24 cellular contexts compared by ENCODE assay signal in genomic region chr20:41261790-41262717, GRCh38. TPM values are rescaled to one million over a fixed set of nuclear protein-coding genes. Genes with fewer than 3 reads are reported as not detected.
DNase-seq lines count a peak whose midpoint lies in the region; ATAC-seq, FAIRE-seq and TF ChIP-seq lines count a peak whose summit lies in the region.
"Had no signal": no experiment of that assay in that cellular context is flagged by ENCODE, and none has a peak within 500 bp of the region (broad histone marks: within the 10 kb centered on the region; RNA-seq: fewer than 3 reads in every experiment).

No MANE protein-coding gene starts in this region.

- H3K36me3 ChIP-seq in RWPE2 (ENCODE audit: low read depth) (peaks cover 10% of the 10 kb centered on the region), H1 (ENCODE audit: control insufficient read depth in 2 of 4, insufficient read depth in 4 of 4, low read length in 3 of 4) (no peaks in the 10 kb centered on the region)

- H3K79me1 ChIP-seq in H1 (ENCODE audit: low read depth, low read length), result no peaks in the 10 kb centered on the region

- no peak overlapping the region for H3K14ac ChIP-seq in H1 (ENCODE audit: insufficient read length)

- H3K27me3 ChIP-seq in RWPE2 (ENCODE audit: insufficient read depth, poor library complexity, severe bottlenecking), result no peaks in the 10 kb centered on the region
- H3K27me3 ChIP-seq in H1 (replicated peaks in 1 of 4; ENCODE audit: control insufficient read depth in 3 of 4, extremely low read depth in 1 of 4, insufficient read depth in 3 of 4, low read length in 3 of 4), result no peaks in the 10 kb centered on the region

- H4K8ac ChIP-seq in H1 (ENCODE audit: extremely low read depth, insufficient read depth, low read length), result no peak overlapping the region

- FAIRE-seq in H1 (lab: Jason Lieb, UNC), result no peak
- FAIRE-seq: astrocyte had no signal

- no peak overlapping the region for H2BK12ac ChIP-seq in H1 (ENCODE audit: low read depth, low read length)

- in situ Hi-C loops in GM13976 (cut with MboI; ENCODE audit: low sequenced_read_pairs, unreplicated experiment), result no loop called here

- peak overlapping the region; percentile 54 for H3K4ac ChIP-seq in H1 (replicated peaks; ENCODE audit: insufficient read length, low read depth, low read length)

- H2BK5ac ChIP-seq in H1 (ENCODE audit: low read depth, low read length), result no peak overlapping the region

- H4K20me1 ChIP-seq in H1 (replicated peaks in 1 of 2; ENCODE audit: control insufficient read depth in 1 of 2, insufficient read depth in 2 of 2, low read length in 2 of 2), result no peaks in the 10 kb centered on the region

- H4K91ac ChIP-seq in H1 (replicated peaks; ENCODE audit: insufficient read length, low read length), result no peak overlapping the region

- no peak for TF ChIP-seq POLR2A in H1 (IDR thresholded peaks at IDR 0.05; ENCODE audit: control extremely low read depth in 1 of 2, low read depth in 2 of 2, low read length in 2 of 2)

- no peak overlapping the region; the same call in 1 of the 2 replicates for H3K18ac ChIP-seq in H1 (ENCODE audit: extremely low read depth, low read length)

- no peak overlapping the region for H2AK5ac ChIP-seq in H1 (ENCODE audit: low read depth, low read length)

- H3K27ac ChIP-seq in RWPE2 (ENCODE audit: poor library complexity, severe bottlenecking) (no peak overlapping the region), H1 (ENCODE audit: low read depth, low read length) (no peak overlapping the region)

- peak overlapping the region in 1 of 4 experiments; percentile 32; a peak in 1 of 7 replicates for H3K9ac ChIP-seq in H1 (replicated peaks in 1 of 4; ENCODE audit: extremely low read depth in 1 of 4, low read depth in 3 of 4, low read length in 3 of 4)

- CTCF ChIA-PET in H1 (lab: Charles Lee; ENCODE audit: partially characterized antibody), result interaction anchor here (1.2 to 2.2 kb wide), 2 partner anchors 12 to 49 kb away, joined by 3 to 10 read pairs; no protein-coding TSS in a partner anchor

- DNase-seq in HUDEP-2 (lab: John Stamatoyannopoulos, UW; ENCODE audit: unreplicated experiment in 76 of 76), result peak in 72 of 76 experiments; percentile 14 to 92 (median 66)
- no peak for DNase-seq in RWPE2 (ENCODE audit: low spot score)
- DNase-seq in H1 (ENCODE audit: low read depth in 1 of 2, low spot score in 2 of 2), result no peak
- peak; percentile 74 for DNase-seq in renal cortical epithelial cell (ENCODE audit: low read depth)
- DNase-seq in GM13976 (ENCODE audit: low spot score), result no peak
- DNase-seq in NCI-H748 treated with DMSO at 0.1 percent for 48 hours (lab: John Stamatoyannopoulos, UW), result no peak
- no peak for DNase-seq in NCI-H510A treated with DMSO at 0.1 percent for 48 hours (lab: John Stamatoyannopoulos, UW)
- DNase-seq: activated CD4-positive, alpha-beta memory T cell treated with anti-CD3 and anti-CD28 coated beads, Interleukin-2, amount 10 ng/mL, durations not matched to agents 7 days and 5 days; activated effector memory CD4-positive, alpha-beta T cell treated with Interleukin-2 at 50 U/mL for 16 hours; activated naive CD8-positive, alpha-beta T cell treated with anti-CD3 and anti-CD28 coated beads for 36 hours; CD4-positive, alpha-beta T cell; cerebellar nuclear complex; hippocampal formation; immature natural killer cell; left ventricle myocardium superior; MM.1S; NCI-H1436 treated with DMSO at 0.1 percent for 48 hours; NCI-H524 treated with DMSO at 0.1 percent for 48 hours; retina; stimulated activated CD4-positive, alpha-beta T cell treated with anti-CD3 and anti-CD28 coated beads, Interleukin-2, amount 100 ng/mL, for 24 hours had no signal

- H3K56ac ChIP-seq in H1 (replicated peaks; ENCODE audit: insufficient read length, low read depth, low read length), result no peak overlapping the region

- H2BK20ac ChIP-seq in H1 (ENCODE audit: low read length), result no peak overlapping the region

- H4K5ac ChIP-seq in H1 (ENCODE audit: insufficient read length, low read depth, low read length), result no peak overlapping the region

- H3K4me3 ChIP-seq in RWPE2 (ENCODE audit: severe bottlenecking) (no peak overlapping the region), H1 (ENCODE audit: extremely low read depth in 1 of 4, insufficient read depth in 2 of 4, low read depth in 3 of 4, low read length in 4 of 4) (no peak overlapping the region)
- H3K4me3 ChIP-seq: GM23338, smooth muscle cell had no signal

- no peaks in the 10 kb centered on the region for H3K79me2 ChIP-seq in H1 (ENCODE audit: control insufficient read depth in 1 of 2, insufficient read depth in 2 of 2, low read length in 2 of 2)

- H3K23me2 ChIP-seq in H1 (ENCODE audit: low read depth, low read length), result 0 out of 2 replicates have a peak, but pooled peaks cover 3% of the 10 kb centered on the region

- 80% methylated on average over 2 of the region's 2 CpGs; no CpG with 5 or more reads in 1 of the 2 experiments for WGBS in H1 (ENCODE audit: extremely low coverage in 1 of 2, insufficient coverage in 1 of 2, insufficient read length in 1 of 2, insufficient replicate concordance in 2 of 2, low coverage in 1 of 2, low lambda C conversion rate in 2 of 2, missing lambda C conversion rate in 1 of 2), 2 experiments

- no peak overlapping the region for H2BK120ac ChIP-seq in H1 (replicated peaks; ENCODE audit: low read depth, low read length)

- no peaks in the 10 kb centered on the region for H3K9me3 ChIP-seq in RWPE2 (ENCODE audit: severe bottlenecking)
- no peaks in the 10 kb centered on the region for H3K9me3 ChIP-seq in H1 (ENCODE audit: insufficient read depth in 2 of 2, low read depth in 1 of 2, low read length in 1 of 2)

- ATAC-seq in RWPE2 (ENCODE audit: low read depth), result peak; percentile 93
- ATAC-seq: left ventricle myocardium superior; natural killer cell treated with Interleukin-12 subunit alpha and Interleukin-12 subunit beta and Interleukin-15 and Interleukin-18, amount 100 ng/mL, for 72 hours had no signal

- TF ChIP-seq CTCF in RWPE2 (IDR thresholded peaks at IDR 0.05; ENCODE audit: poor library complexity, severe bottlenecking) (no peak), H1 (IDR thresholded peaks at IDR 0.05; ENCODE audit: control extremely low read depth in 1 of 3, insufficient read depth in 1 of 3, low read depth in 1 of 3, low read length in 3 of 3) (no peak), GM13976 (IDR thresholded peaks at IDR 0.05; ENCODE audit: borderline replicate concordance, control extremely low read depth, extremely low read depth, insufficient read depth, missing control alignments) (no peak)

- H2BK15ac ChIP-seq in H1 (ENCODE audit: low read length), result no peak overlapping the region

- H3K4me1 ChIP-seq in RWPE2 (ENCODE audit: insufficient read depth, poor library complexity, severe bottlenecking) (peaks cover 8% of the 10 kb centered on the region), H1 (replicated peaks in 1 of 4; ENCODE audit: control insufficient read depth in 3 of 4, insufficient read depth in 4 of 4, low read length in 3 of 4) (no peaks in the 10 kb centered on the region)

- TF ChIP-seq RAD21 in H1 (IDR thresholded peaks at IDR 0.05 in 1 of 2, conservative IDR thresholded peaks at IDR 0.05 in 1 of 2; ENCODE audit: low read depth in 2 of 2, low read length in 2 of 2), result no peak

- TF ChIP-seq EP300 in H1 (IDR thresholded peaks at IDR 0.05; ENCODE audit: borderline replicate concordance in 1 of 2, low read depth in 2 of 2, low read length in 2 of 2), result no peak

- POLR2A ChIA-PET in H1 (lab: Charles Lee; ENCODE audit: partially characterized antibody), result no interaction called here

- no peak overlapping the region for H3K23ac ChIP-seq in H1 (ENCODE audit: insufficient read length)

- H2AFZ ChIP-seq in H1 (ENCODE audit: low read length), result no peak overlapping the region
- H2AFZ ChIP-seq: GM23338 had no signal

- H3K4me2 ChIP-seq in H1 (ENCODE audit: insufficient read depth in 1 of 2, low read depth in 2 of 2, low read length in 2 of 2), result no peak overlapping the region
- H3K4me2 ChIP-seq: GM23338, smooth muscle cell had no signal

TF ChIP-seq in H1, 55 proteins besides CTCF, POLR2A, EP300 and RAD21:
- TF ChIP-seq TAF1 (IDR thresholded peaks at IDR 0.05; ENCODE audit: low read depth, low read length) (no peak), RBBP5 (IDR thresholded peaks at IDR 0.05; ENCODE audit: borderline replicate concordance, low read depth, low read length) (no peak), JUND (IDR thresholded peaks at IDR 0.05; ENCODE audit: low read length) (no peak), HDAC2 (IDR thresholded peaks at IDR 0.05; ENCODE audit: borderline replicate concordance in 1 of 2, low read depth in 2 of 2, low read length in 2 of 2) (no peak), CEBPB (IDR thresholded peaks at IDR 0.05; ENCODE audit: low read depth, low read length) (no peak)

RNA-seq across cellular contexts. Expression of gene ZHX3, which starts 55.5 kb away (rescaled TPM):
- 5.9 and 7.8 TPM in 2 replicates for total RNA-seq in H1 (2021; fragmentation: NEBNext Ultra II Directional; extraction: Animal tissue kit (Norgen Biotek cat#: 25700))
- polyA plus RNA-seq in H1 (2011; rRNA removed), result 1.00 and 1.8 TPM in 2 replicates
- polyA plus RNA-seq in H1 (2011; cell fraction: cytosol; rRNA removed), result 1.8 TPM
- polyA plus RNA-seq in H1 (2011; cell fraction: nucleus; rRNA removed), result 3.5 TPM
- 1.9 to 3.3 TPM (median 2.3 TPM) in 4 replicates for polyA plus RNA-seq in H1 (2012, experiment 1 of 2)
- 0.42 TPM for polyA plus RNA-seq in H1 (2012, experiment 2 of 2)
- polyA plus RNA-seq in H1 (2013, experiment 1 of 2), result 2.4 TPM
- 2.3 TPM for polyA plus RNA-seq in H1 (2013, experiment 2 of 2)
- polyA minus RNA-seq in H1 (2011; rRNA and poly(A)+ RNA removed), result 6.3 and 6.4 TPM in 2 replicates
- polyA minus RNA-seq in H1 (2011; cell fraction: cytosol; rRNA and poly(A)+ RNA removed), result 1.5 TPM
- 4.8 TPM for polyA minus RNA-seq in H1 (2011; cell fraction: nucleus; rRNA and poly(A)+ RNA removed)
- total RNA-seq in renal cortical epithelial cell, result 25.0 and 59.4 TPM in 2 replicates

Comparison
In these comparisons a context has a peak if more than half of its experiments do, and no peak if none do; other contexts are left out.
1. DNase-seq: peak in HUDEP-2 (72 of 76) and renal cortical epithelial cell (single experiment); none in RWPE2 (single experiment), H1 (0 of 2), GM13976 (single experiment), NCI-H748 treated with DMSO at 0.1 percent for 48 hours (single experiment) and NCI-H510A treated with DMSO at 0.1 percent for 48 hours (single experiment).